Comparison of ENCODE assay signal across 1 cellular context in the genomic region with DNA sequence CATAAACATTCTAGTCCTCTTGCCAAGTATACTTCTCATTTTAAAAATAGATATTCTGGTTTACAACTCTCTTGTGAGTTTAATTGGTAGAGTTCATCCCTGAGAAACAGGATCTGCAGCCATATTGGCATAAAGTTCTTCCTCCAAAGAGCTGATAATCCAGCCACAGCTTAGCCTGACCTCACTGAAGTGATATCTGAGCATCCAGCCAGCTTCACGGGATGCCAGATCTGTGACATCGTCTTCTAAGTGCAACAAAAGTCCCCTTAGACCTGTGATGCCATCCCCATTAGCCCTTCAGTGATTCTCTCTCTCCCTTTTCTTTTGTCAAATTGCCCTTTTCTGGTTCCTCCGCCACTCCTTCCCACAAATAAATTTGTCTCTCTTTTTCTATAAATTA.
TF ChIP-seq lines count a peak whose summit lies in the region.

No MANE protein-coding gene starts in this region.

TF ChIP-seq in K562, 482 proteins besides CTCF, POLR2A, EP300 and RAD21 (continued from another document):
- TF ChIP-seq, protein P1, sequence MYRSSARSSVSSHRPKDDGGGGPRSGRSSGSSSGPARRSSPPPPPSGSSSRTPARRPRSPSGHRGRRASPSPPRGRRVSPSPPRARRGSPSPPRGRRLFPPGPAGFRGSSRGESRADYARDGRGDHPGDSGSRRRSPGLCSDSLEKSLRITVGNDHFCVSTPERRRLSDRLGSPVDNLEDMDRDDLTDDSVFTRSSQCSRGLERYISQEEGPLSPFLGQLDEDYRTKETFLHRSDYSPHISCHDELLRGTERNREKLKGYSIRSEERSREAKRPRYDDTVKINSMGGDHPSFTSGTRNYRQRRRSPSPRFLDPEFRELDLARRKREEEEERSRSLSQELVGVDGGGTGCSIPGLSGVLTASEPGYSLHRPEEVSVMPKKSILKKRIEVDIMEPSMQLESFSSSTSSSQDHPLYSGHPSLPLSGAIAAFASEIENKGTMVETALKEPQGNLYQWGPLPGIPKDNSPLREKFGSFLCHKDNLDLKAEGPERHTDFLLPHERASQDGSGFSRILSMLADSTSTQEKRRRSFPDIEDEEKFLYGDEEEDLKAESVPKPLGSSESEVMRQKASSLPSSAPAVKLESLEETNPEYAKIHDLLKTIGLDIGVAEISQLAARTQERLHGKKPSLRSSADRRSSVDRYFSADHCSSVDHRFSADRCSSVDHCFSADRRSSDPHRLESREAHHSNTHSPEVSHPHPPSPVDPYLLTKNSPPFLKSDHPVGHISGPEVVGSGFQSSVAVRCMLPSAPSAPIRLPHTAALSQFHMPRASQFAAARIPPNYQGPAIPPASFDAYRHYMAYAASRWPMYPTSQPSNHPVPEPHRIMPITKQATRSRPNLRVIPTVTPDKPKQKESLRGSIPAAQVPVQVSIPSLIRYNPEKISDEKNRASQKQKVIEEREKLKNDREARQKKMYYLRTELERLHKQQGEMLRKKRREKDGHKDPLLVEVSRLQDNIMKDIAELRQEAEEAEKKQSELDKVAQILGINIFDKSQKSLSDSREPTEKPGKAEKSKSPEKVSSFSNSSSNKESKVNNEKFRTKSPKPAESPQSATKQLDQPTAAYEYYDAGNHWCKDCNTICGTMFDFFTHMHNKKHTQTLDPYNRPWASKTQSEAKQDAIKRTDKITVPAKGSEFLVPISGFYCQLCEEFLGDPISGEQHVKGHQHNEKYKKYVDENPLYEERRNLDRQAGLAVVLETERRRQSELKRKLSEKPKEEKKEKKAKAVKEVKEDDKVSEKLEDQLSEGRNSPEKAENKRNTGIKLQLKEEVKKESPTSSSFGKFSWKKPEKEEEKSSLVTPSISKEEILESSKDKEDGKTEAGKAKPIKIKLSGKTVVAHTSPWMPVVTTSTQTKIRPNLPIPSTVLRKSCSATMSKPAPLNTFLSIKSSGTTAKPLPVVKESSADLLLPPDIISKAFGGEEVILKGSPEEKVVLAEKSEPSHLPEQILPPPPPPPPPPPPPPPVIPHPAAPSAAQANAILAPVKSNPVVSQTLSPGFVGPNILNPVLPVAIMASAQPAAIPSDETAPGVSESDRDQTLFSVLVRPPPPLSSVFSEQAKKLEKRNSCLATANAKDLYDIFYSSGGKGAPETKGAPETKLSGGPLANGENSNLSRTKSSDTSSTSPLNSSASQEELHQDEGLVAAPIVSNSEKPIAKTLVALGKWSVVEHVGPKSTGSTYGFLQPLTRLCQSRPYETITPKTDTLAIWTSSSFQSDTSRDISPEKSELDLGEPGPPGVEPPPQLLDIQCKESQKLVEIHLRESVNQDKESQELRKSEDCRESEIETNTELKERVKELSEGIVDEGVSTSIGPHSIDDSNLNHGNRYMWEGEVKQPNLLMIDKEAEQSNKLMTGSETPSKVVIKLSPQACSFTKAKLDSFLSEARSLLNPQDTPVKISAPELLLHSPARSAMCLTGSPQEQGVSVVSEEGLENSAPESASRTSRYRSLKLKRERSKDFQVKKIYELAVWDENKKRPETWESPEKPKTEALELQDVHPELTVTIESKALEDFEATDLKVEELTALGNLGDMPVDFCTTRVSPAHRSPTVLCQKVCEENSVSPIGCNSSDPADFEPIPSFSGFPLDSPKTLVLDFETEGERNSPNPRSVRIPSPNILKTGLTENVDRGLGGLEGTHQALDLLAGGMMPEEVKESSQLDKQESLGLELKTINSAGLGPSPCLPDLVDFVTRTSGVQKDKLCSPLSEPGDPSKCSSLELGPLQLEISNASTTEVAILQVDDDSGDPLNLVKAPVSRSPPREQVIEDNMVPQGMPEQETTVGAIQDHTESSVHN (IDR thresholded peaks at IDR 0.05; ENCODE audit: borderline replicate concordance in 1 of 2, low read depth in 1 of 2) = no peak
- no peak for TF ChIP-seq HNRNPUL1 (IDR thresholded peaks at IDR 0.05; ENCODE audit: low read length)
- TF ChIP-seq LEF1 (IDR thresholded peaks at IDR 0.05) = no peak
- TF ChIP-seq, protein P2, sequence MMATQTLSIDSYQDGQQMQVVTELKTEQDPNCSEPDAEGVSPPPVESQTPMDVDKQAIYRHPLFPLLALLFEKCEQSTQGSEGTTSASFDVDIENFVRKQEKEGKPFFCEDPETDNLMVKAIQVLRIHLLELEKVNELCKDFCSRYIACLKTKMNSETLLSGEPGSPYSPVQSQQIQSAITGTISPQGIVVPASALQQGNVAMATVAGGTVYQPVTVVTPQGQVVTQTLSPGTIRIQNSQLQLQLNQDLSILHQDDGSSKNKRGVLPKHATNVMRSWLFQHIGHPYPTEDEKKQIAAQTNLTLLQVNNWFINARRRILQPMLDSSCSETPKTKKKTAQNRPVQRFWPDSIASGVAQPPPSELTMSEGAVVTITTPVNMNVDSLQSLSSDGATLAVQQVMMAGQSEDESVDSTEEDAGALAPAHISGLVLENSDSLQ (IDR thresholded peaks at IDR 0.05) = no peak
- no peak for TF ChIP-seq MBD2 (IDR thresholded peaks at IDR 0.05; ENCODE audit: borderline replicate concordance, low read depth)
- no peak for TF ChIP-seq HDAC1 (IDR thresholded peaks at IDR 0.05)
- no peak for TF ChIP-seq MYC (IDR thresholded peaks at IDR 0.05; ENCODE audit: low read depth, low read length)
- TF ChIP-seq MYC (CRISPR knock-in tag; IDR thresholded peaks at IDR 0.05; ENCODE audit: borderline replicate concordance, low read depth) = no peak
- TF ChIP-seq, protein P3, sequence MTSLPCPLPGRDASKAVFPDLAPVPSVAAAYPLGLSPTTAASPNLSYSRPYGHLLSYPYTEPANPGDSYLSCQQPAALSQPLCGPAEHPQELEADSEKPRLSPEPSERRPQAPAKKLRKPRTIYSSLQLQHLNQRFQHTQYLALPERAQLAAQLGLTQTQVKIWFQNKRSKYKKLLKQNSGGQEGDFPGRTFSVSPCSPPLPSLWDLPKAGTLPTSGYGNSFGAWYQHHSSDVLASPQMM (CRISPR knock-in tag; IDR thresholded peaks at IDR 0.05) = no peak
- TF ChIP-seq SAP30 (IDR thresholded peaks at IDR 0.05; ENCODE audit: borderline replicate concordance, insufficient read depth, low read depth, low read length, poor library complexity, severe bottlenecking) = no peak
- TF ChIP-seq TAF15 (IDR thresholded peaks at IDR 0.05; ENCODE audit: low read depth, low read length) = no peak
- no peak for TF ChIP-seq GABPB1 (CRISPR knock-in tag; IDR thresholded peaks at IDR 0.05)
- TF ChIP-seq ZFP30 (CRISPR knock-in tag; IDR thresholded peaks at IDR 0.05; ENCODE audit: borderline replicate concordance) = no peak
- TF ChIP-seq PATZ1 (CRISPR knock-in tag; IDR thresholded peaks at IDR 0.05; ENCODE audit: borderline replicate concordance) = no peak
